In the genomic region with DNA sequence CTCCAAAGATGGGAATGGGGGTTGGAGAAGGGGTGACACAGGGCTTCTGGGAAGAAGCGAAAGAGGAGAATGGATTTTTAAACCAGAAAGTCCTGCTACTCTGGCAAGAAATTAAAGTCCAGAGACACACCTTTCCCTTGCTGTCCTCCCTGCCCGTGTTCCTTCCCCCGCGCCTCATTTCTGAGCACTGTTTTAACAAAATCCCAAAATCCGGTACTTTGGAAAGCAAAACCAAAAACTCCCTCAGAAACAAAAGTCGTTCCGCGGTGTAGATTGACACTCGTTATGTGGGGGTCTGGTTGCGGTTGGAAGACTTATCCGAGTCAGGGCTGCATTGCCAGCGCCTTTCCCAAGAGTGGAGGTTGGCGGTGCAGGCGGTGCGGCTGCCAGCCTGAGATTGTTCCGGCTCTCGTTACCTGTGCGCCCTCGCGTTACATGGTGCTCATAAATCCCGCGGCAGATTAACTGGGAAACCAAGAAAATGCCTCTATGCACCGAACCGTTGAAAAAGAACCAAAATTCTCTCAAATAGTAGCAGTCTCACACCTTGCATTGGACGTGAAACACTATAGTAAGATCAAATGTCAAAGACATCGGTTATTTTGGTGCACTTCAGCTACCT, we compare ENCODE assay signal across 14 cellular contexts.
A peak's percentile ranks its signal among the peaks of the same experiment; 100 is the strongest.
DNase-seq lines count a peak whose midpoint lies in the region; ATAC-seq, FAIRE-seq and TF ChIP-seq lines count a peak whose summit lies in the region.
"Had no signal": no experiment of that assay in that cellular context is flagged by ENCODE, and none has a peak within 500 bp of the region (broad histone marks: within the 10 kb centered on the region; RNA-seq: fewer than 3 reads in every experiment).

No MANE protein-coding gene starts in this region.

- no peak for DNase-seq in AG10803 (ENCODE audit: low read depth)
- peak; percentile 36 for DNase-seq in NCI-H748 (lab: John Stamatoyannopoulos, UW; ENCODE audit: unreplicated experiment)
- DNase-seq in fibroblast of villous mesenchyme (ENCODE audit: low read depth), result peak; percentile 7
- peak; percentile 41 for DNase-seq in neuronal stem cell (ENCODE audit: low spot score)
- no peak for DNase-seq in H54 (ENCODE audit: insufficient read length, low spot score)
- no peak for DNase-seq in stimulated activated naive CD4-positive, alpha-beta T cell treated with Interleukin-2 at 50 U/mL for 16 hours (lab: John Stamatoyannopoulos, UW)
- DNase-seq in GM19239 (ENCODE audit: insufficient read length, low spot score), result no peak
- DNase-seq: activated CD4-positive, alpha-beta T cell treated with anti-CD3 and anti-CD28 coated beads, Interleukin-2, amount 10 ng/mL, durations not matched to agents 7 days and 5 days; CD4-positive, CD25-positive, alpha-beta regulatory T cell; GOT3; naive thymus-derived CD8-positive, alpha-beta T cell; NCI-H1930 had no signal

- no peak overlapping the region for H2BK15ac ChIP-seq in neuronal stem cell (ENCODE audit: low read length)

- H3K4me3 ChIP-seq in AG10803 (ENCODE audit: low read length) (peak overlapping the region; percentile 45), fibroblast of villous mesenchyme (ENCODE audit: low read depth, low read length) (peak overlapping the region; percentile 33), neuronal stem cell (ENCODE audit: low read length in 2 of 2) (no peak overlapping the region)
- H3K4me3 ChIP-seq: SJSA1 had no signal

- H4K8ac ChIP-seq in neuronal stem cell (ENCODE audit: low read depth, low read length), result no peak overlapping the region

- H3K9me3 ChIP-seq in neuronal stem cell (replicated peaks in 1 of 2; ENCODE audit: control insufficient read depth in 2 of 2, insufficient read depth in 1 of 2, low read depth in 1 of 2, low read length in 2 of 2), result peaks cover 0 to 3% of the 10 kb centered on the region in 2 donors
- H3K9me3 ChIP-seq: SJSA1 had no signal

- TF ChIP-seq CTCF in AG10803 (conservative IDR thresholded peaks at IDR 0.05; ENCODE audit: low read length) (no peak), fibroblast of villous mesenchyme (IDR thresholded peaks at IDR 0.05; ENCODE audit: insufficient read depth, low read depth, low read length) (no peak)

- no CpG with 5 or more reads among the region's 26 CpGs for WGBS in neuronal stem cell (ENCODE audit: extremely low coverage in 2 of 2, insufficient read length in 2 of 2, insufficient replicate concordance in 1 of 2), 2 donors

- no peak overlapping the region for H2BK12ac ChIP-seq in neuronal stem cell (ENCODE audit: low read length)

- no peak overlapping the region for H2BK120ac ChIP-seq in neuronal stem cell (ENCODE audit: low read depth, low read length)

- H3K23ac ChIP-seq in neuronal stem cell (ENCODE audit: low read depth, low read length, poor library complexity), result no peak overlapping the region

- no peak overlapping the region for H3K27ac ChIP-seq in neuronal stem cell (replicated peaks; ENCODE audit: low read length)
- H3K27ac ChIP-seq: SJSA1 had no signal

- H3K36me3 ChIP-seq in neuronal stem cell (replicated peaks in 1 of 2; ENCODE audit: control insufficient read depth in 2 of 2, insufficient read depth in 2 of 2, low read length in 2 of 2), result no peaks in the 10 kb centered on the region
- H3K36me3 ChIP-seq: SJSA1 had no signal

- FAIRE-seq in H54 (lab: Jason Lieb, UNC) (no peak), GM19239 (lab: Jason Lieb, UNC) (no peak)

- no peak for ATAC-seq in HG02970 (IDR thresholded peaks at IDR 0.05; ENCODE audit: low FRiP score, unreplicated experiment)
- ATAC-seq: naive thymus-derived CD8-positive, alpha-beta T cell had no signal

- H3K4ac ChIP-seq in neuronal stem cell (ENCODE audit: low read length), result no peak overlapping the region

- TF ChIP-seq POLR2A in H54 (IDR thresholded peaks at IDR 0.05; ENCODE audit: low read depth, low read length), result no peak

- H3K4me1 ChIP-seq in neuronal stem cell (ENCODE audit: control insufficient read depth in 2 of 2, insufficient read depth in 1 of 2, low read depth in 1 of 2, low read length in 2 of 2), result peaks cover 8 to 29% of the 10 kb centered on the region in 2 donors
- H3K4me1 ChIP-seq: SJSA1 had no signal

- no peak overlapping the region for H2AK5ac ChIP-seq in neuronal stem cell (ENCODE audit: low read depth, low read length)

- H4K91ac ChIP-seq in neuronal stem cell (ENCODE audit: low read depth, low read length, poor library complexity), result no peak overlapping the region

- no peak overlapping the region for H2AFZ ChIP-seq in neuronal stem cell (ENCODE audit: low read length)

- H3K18ac ChIP-seq in neuronal stem cell (ENCODE audit: low read length), result no peak overlapping the region

- H3K79me1 ChIP-seq in neuronal stem cell (ENCODE audit: low read depth, low read length), result no peaks in the 10 kb centered on the region

- H3K27me3 ChIP-seq in neuronal stem cell (ENCODE audit: control insufficient read depth in 3 of 3, insufficient read depth in 3 of 3, low read depth in 1 of 3, low read length in 3 of 3), result peaks cover 21 to 65% (median 60%) of the 10 kb centered on the region in 3 experiments

- H3K4me2 ChIP-seq in neuronal stem cell (ENCODE audit: insufficient read depth, low read length, poor library complexity, severe bottlenecking), result no peak overlapping the region

- no peak overlapping the region for H3K9ac ChIP-seq in neuronal stem cell (ENCODE audit: low read depth, low read length, poor library complexity)

- H2BK5ac ChIP-seq in neuronal stem cell (ENCODE audit: low read length), result no peak overlapping the region

- H3K14ac ChIP-seq in neuronal stem cell (ENCODE audit: low read length), result no peak overlapping the region

Comparison
In these comparisons a context has a peak if more than half of its experiments do, and no peak if none do; other contexts are left out.
1. DNase-seq: peak in NCI-H748 (single experiment), fibroblast of villous mesenchyme (single experiment) and neuronal stem cell (single experiment); none in AG10803 (single experiment), H54 (single experiment), stimulated activated naive CD4-positive, alpha-beta T cell treated with Interleukin-2 at 50 U/mL for 16 hours (single experiment) and GM19239 (single experiment).
2. H3K4me3 ChIP-seq: peak in AG10803 (single experiment) and fibroblast of villous mesenchyme (single experiment); none in neuronal stem cell (0 of 2).